20 cellular contexts compared by ENCODE assay signal in genomic region chr2:176461686-176462376, GRCh38.
DNase-seq lines count a peak whose midpoint lies in the region; ATAC-seq, FAIRE-seq and TF ChIP-seq lines count a peak whose summit lies in the region.
"Had no signal": no experiment of that assay in that cellular context is flagged by ENCODE, and none has a peak within 500 bp of the region (broad histone marks: within the 10 kb centered on the region; RNA-seq: fewer than 3 reads in every experiment).

No MANE protein-coding gene starts in this region.

- DNase-seq in Right ventricle myocardium superior (no peak), cardiac septum (ENCODE audit: low spot score) (no peak), brain microvascular endothelial cell (peak; percentile 12), kidney glomerular epithelial cell (lab: John Stamatoyannopoulos, UW) (peak; percentile 56), uterus (no peak), frontal cortex (ENCODE audit: low spot score in 2 of 2) (no peak), type B pancreatic cell (ENCODE audit: extremely low spot score, unreplicated experiment) (no peak)
- DNase-seq in activated CD8-positive, alpha-beta T cell treated with anti-CD3 and anti-CD28 coated beads, Interleukin-2, amount 10 ng/mL, durations not matched to agents 7 days and 5 days, result no peak
- DNase-seq: activated CD4-positive, alpha-beta memory T cell treated with anti-CD3 and anti-CD28 coated beads, Interleukin-2, amount 10 ng/mL, durations not matched to agents 7 days and 5 days; activated effector memory CD4-positive, alpha-beta T cell treated with anti-CD3 and anti-CD28 coated beads, Interleukin-2, amount 50 U/mL, for 16 hours; body of pancreas; Calu3; effector memory CD8-positive, alpha-beta T cell; NCI-H2081 treated with DMSO at 0.1 percent for 48 hours; SJCRH30; substantia nigra had no signal

- CTCF ChIA-PET in activated CD8-positive, alpha-beta T cell treated with anti-CD3 and anti-CD28 coated beads, Interleukin-2, amount 10 ng/mL, durations not matched to agents 7 days and 5 days (lab: Charles Lee), result interaction anchor here (1.2 to 1.4 kb wide), 2 partner anchors 93 to 321 kb away, joined by 3 to 5 read pairs; no protein-coding TSS in a partner anchor

- peaks cover 69% of the 10 kb centered on the region for H3K27me3 Mint-ChIP-seq in type B pancreatic cell
- H3K27me3 Mint-ChIP-seq in activated CD8-positive, alpha-beta T cell treated with anti-CD3 and anti-CD28 coated beads, Interleukin-2, amount 10 ng/mL, durations not matched to agents 7 days and 5 days (ENCODE audit: low read depth), result peaks cover 37% of the 10 kb centered on the region

- H3K9me3 Mint-ChIP-seq in type B pancreatic cell, result no peaks in the 10 kb centered on the region
- no peaks in the 10 kb centered on the region for H3K9me3 Mint-ChIP-seq in activated CD8-positive, alpha-beta T cell treated with anti-CD3 and anti-CD28 coated beads, Interleukin-2, amount 10 ng/mL, durations not matched to agents 7 days and 5 days (ENCODE audit: insufficient read depth)
- H3K9me3 Mint-ChIP-seq: activated CD4-positive, alpha-beta memory T cell treated with anti-CD3 and anti-CD28 coated beads, Interleukin-2, amount 10 ng/mL, durations not matched to agents 7 days and 5 days; effector memory CD8-positive, alpha-beta T cell had no signal

- TF ChIP-seq CTCF in brain microvascular endothelial cell (IDR thresholded peaks at IDR 0.05; ENCODE audit: low read depth, low read length, missing control alignments), result no peak
- TF ChIP-seq CTCF in uterus (IDR thresholded peaks at IDR 0.05), result no peak
- TF ChIP-seq CTCF in type B pancreatic cell (conservative IDR thresholded peaks at IDR 0.05), result no peak

- H3K4me1 ChIP-seq in uterus, result no peaks in the 10 kb centered on the region
- H3K4me1 ChIP-seq: A549, body of pancreas, SJCRH30 had no signal

- POLR2A ChIA-PET in activated CD8-positive, alpha-beta T cell treated with anti-CD3 and anti-CD28 coated beads, Interleukin-2, amount 10 ng/mL, durations not matched to agents 7 days and 5 days (lab: Charles Lee), result no interaction called here

- FAIRE-seq in frontal cortex (lab: Jason Lieb, UNC), result no peak
- FAIRE-seq: A549, H54 had no signal

- no peaks in the 10 kb centered on the region for H3K9me3 ChIP-seq in uterus
- H3K9me3 ChIP-seq: A549, body of pancreas, MG63, neutrophil, SJCRH30 had no signal

- H3K4me3 ChIP-seq in brain microvascular endothelial cell (ENCODE audit: low read depth, low read length), result no peak overlapping the region
- no peak overlapping the region for H3K4me3 ChIP-seq in uterus
- H3K4me3 ChIP-seq: A549, body of pancreas, MG63, SJCRH30 had no signal

- TF ChIP-seq POLR2A in uterus (IDR thresholded peaks at IDR 0.05), result no peak

- no peak overlapping the region for H3K27ac Mint-ChIP-seq in type B pancreatic cell
- no peak overlapping the region for H3K27ac Mint-ChIP-seq in activated CD8-positive, alpha-beta T cell treated with anti-CD3 and anti-CD28 coated beads, Interleukin-2, amount 10 ng/mL, durations not matched to agents 7 days and 5 days
- H3K27ac Mint-ChIP-seq: activated CD4-positive, alpha-beta memory T cell treated with anti-CD3 and anti-CD28 coated beads, Interleukin-2, amount 10 ng/mL, durations not matched to agents 7 days and 5 days; effector memory CD8-positive, alpha-beta T cell had no signal

- no peak overlapping the region for H3K4me3 Mint-ChIP-seq in type B pancreatic cell
- H3K4me3 Mint-ChIP-seq in activated CD8-positive, alpha-beta T cell treated with anti-CD3 and anti-CD28 coated beads, Interleukin-2, amount 10 ng/mL, durations not matched to agents 7 days and 5 days, result no peak overlapping the region
- H3K4me3 Mint-ChIP-seq: activated CD4-positive, alpha-beta memory T cell treated with anti-CD3 and anti-CD28 coated beads, Interleukin-2, amount 10 ng/mL, durations not matched to agents 7 days and 5 days; effector memory CD8-positive, alpha-beta T cell had no signal

- ATAC-seq in Right ventricle myocardium superior (ENCODE audit: poor library complexity), result peak; percentile 73
- ATAC-seq in activated CD8-positive, alpha-beta T cell treated with anti-CD3 and anti-CD28 coated beads, Interleukin-2, amount 10 ng/mL, durations not matched to agents 7 days and 5 days, result no peak
- ATAC-seq: A549; body of pancreas; effector memory CD8-positive, alpha-beta T cell had no signal

- H3K4me1 Mint-ChIP-seq in type B pancreatic cell (ENCODE audit: unreplicated experiment), result no peaks in the 10 kb centered on the region
- no peaks in the 10 kb centered on the region for H3K4me1 Mint-ChIP-seq in activated CD8-positive, alpha-beta T cell treated with anti-CD3 and anti-CD28 coated beads, Interleukin-2, amount 10 ng/mL, durations not matched to agents 7 days and 5 days (ENCODE audit: low read depth)
- H3K4me1 Mint-ChIP-seq: activated CD4-positive, alpha-beta memory T cell treated with anti-CD3 and anti-CD28 coated beads, Interleukin-2, amount 10 ng/mL, durations not matched to agents 7 days and 5 days had no signal

- no peaks in the 10 kb centered on the region for H3K36me3 Mint-ChIP-seq in type B pancreatic cell
- no peaks in the 10 kb centered on the region for H3K36me3 Mint-ChIP-seq in activated CD8-positive, alpha-beta T cell treated with anti-CD3 and anti-CD28 coated beads, Interleukin-2, amount 10 ng/mL, durations not matched to agents 7 days and 5 days (ENCODE audit: low read depth)

- H3K27ac ChIP-seq in brain microvascular endothelial cell (no peak overlapping the region), uterus (peak overlapping the region; percentile 11 to 64)
- H3K27ac ChIP-seq: A549, body of pancreas, neutrophil, SJCRH30 had no signal

- intact Hi-C loops in Right ventricle myocardium superior (cut with DNase I), result no loop called here
- intact Hi-C loops in cardiac septum (cut with DNase I), result no loop called here
- intact Hi-C loops in uterus (cut with DNase I; ENCODE audit: low total_unique reads), result no loop called here

- no peaks in the 10 kb centered on the region for H3K27me3 ChIP-seq in brain microvascular endothelial cell (replicated peaks)
- no peaks in the 10 kb centered on the region for H3K27me3 ChIP-seq in uterus
- H3K27me3 ChIP-seq: body of pancreas, MG63, SJCRH30 had no signal

- in situ Hi-C loops in brain microvascular endothelial cell (cut with HindIII; ENCODE audit: low pct_ligation_motif_present, low sequenced_read_pairs), result no loop called here

- H3K36me3 ChIP-seq in brain microvascular endothelial cell (replicated peaks) (no peaks in the 10 kb centered on the region), uterus (no peaks in the 10 kb centered on the region)
- H3K36me3 ChIP-seq: MG63, neutrophil, SJCRH30 had no signal

Comparison
In these comparisons a context has a peak if more than half of its experiments do, and no peak if none do; other contexts are left out.
1. DNase-seq: peak in brain microvascular endothelial cell (single experiment) and kidney glomerular epithelial cell (single experiment); none in Right ventricle myocardium superior (single experiment), cardiac septum (single experiment), uterus (0 of 2), frontal cortex (0 of 2), type B pancreatic cell (single experiment) and activated CD8-positive, alpha-beta T cell treated with anti-CD3 and anti-CD28 coated beads, Interleukin-2, amount 10 ng/mL, durations not matched to agents 7 days and 5 days (single experiment).